ENCODE assay signal across 8 cellular contexts in the genomic region with DNA sequence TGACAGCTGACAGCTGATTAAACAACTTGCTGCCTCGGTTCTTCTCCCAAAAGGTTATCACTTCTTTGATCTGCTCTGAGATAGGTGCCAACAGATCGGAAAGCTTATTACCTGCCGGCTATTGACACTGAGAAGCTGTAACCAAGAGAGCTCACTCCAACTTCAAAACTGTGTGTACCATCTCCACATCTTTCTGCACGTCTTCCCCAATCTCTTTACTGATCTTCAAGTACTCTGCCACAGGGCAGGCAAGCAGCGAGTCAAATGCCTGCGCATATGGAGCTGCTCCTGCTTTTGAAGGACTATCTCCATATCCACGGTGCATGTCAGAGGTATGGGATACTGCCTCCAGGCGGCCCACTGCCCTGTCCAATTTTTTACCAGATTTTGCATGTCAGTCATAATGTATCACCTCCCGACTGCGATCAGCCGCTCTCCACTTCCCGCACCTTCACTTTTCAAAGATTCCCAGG. TPM values are rescaled to one million over a fixed set of nuclear protein-coding genes. Genes with fewer than 3 reads are reported as not detected.
DNase-seq lines count a peak whose midpoint lies in the region; ATAC-seq and TF ChIP-seq lines count a peak whose summit lies in the region.

No MANE protein-coding gene starts in this region.

- H3K36me3 Mint-ChIP-seq in T-helper 1 cell treated with Interleukin-12 subunit alpha and Interleukin-12 subunit beta and Interleukin-4 antibody, amounts not matched to agents 30 μg/mL and 1 μg/mL, for 36 hours (ENCODE audit: low read depth): peaks cover 18% of the 10 kb centered on the region

- 57 to 58% methylated on average over 12 of the region's 12 CpGs for WGBS in esophagus, 2 donors
- WGBS in psoas muscle, 3 donors: 54 to 60% (median 57%) methylated on average over 12 of the region's 12 CpGs

- peaks cover 15% of the 10 kb centered on the region for H3K27me3 Mint-ChIP-seq in T-helper 1 cell treated with Interleukin-12 subunit alpha and Interleukin-12 subunit beta and Interleukin-4 antibody, amounts not matched to agents 30 μg/mL and 1 μg/mL, for 36 hours (ENCODE audit: low read depth)

- no peaks in the 10 kb centered on the region for H3K36me3 ChIP-seq in MM.1S (replicated peaks; ENCODE audit: insufficient read depth, low read length)
- peaks cover 0 to 5% of the 10 kb centered on the region in 2 donors for H3K36me3 ChIP-seq in esophagus (ENCODE audit: control insufficient read depth in 2 of 2, insufficient read depth in 2 of 2, low read length in 1 of 2)
- peaks cover 3 to 28% of the 10 kb centered on the region in 2 donors for H3K36me3 ChIP-seq in psoas muscle (ENCODE audit: insufficient read depth in 1 of 2, low read depth in 1 of 2)

- DNase-seq in T-helper 1 cell (no peak), MM.1S (no peak), psoas muscle (no peak), DMS79 treated with DMSO at 0.1 percent for 48 hours (lab: John Stamatoyannopoulos, UW) (no peak)
- no peak for DNase-seq in stimulated activated naive CD4-positive, alpha-beta T cell treated with Interleukin-2 at 50 U/mL for 16 hours (lab: John Stamatoyannopoulos, UW)

- H3K4me2 ChIP-seq in MM.1S (ENCODE audit: low read depth, low read length): peak overlapping the region; percentile 78

- H3K27ac ChIP-seq in MM.1S (ENCODE audit: low read length) (no peak overlapping the region), esophagus (ENCODE audit: low read depth in 2 of 2, low read length in 1 of 2) (no peak overlapping the region), psoas muscle (peak overlapping the region; percentile 88)

- ATAC-seq in psoas muscle: peak in 3 of 4 donors; percentile 12 to 63 (median 29)
- ATAC-seq in HG02678 (IDR thresholded peaks at IDR 0.05; ENCODE audit: unreplicated experiment): no peak

- no peak overlapping the region; the same call in 1 of the 2 replicates for H3K9ac ChIP-seq in MM.1S (ENCODE audit: low read length)

- H3K4me3 Mint-ChIP-seq in T-helper 1 cell treated with Interleukin-12 subunit alpha and Interleukin-12 subunit beta and Interleukin-4 antibody, amounts not matched to agents 30 μg/mL and 1 μg/mL, for 36 hours: peak overlapping the region; percentile 36

- H3K79me2 ChIP-seq in MM.1S (ENCODE audit: low read length): no peaks in the 10 kb centered on the region

- H2AFZ ChIP-seq in MM.1S (ENCODE audit: low read length): peak overlapping the region; percentile 89

- TF ChIP-seq CTCF in MM.1S (IDR thresholded peaks at IDR 0.05; ENCODE audit: low read length): no peak
- no peak for TF ChIP-seq CTCF in psoas muscle (IDR thresholded peaks at IDR 0.05)

- intact Hi-C loops in psoas muscle (cut with DNase I): loop anchor here in 1 of 2 donors (5.0 kb wide), 1 partner anchor 41 kb away; the partner anchor contains the start of gene ZNF32

- H3K27me3 ChIP-seq in MM.1S (replicated peaks; ENCODE audit: insufficient read depth, low read length) (no peaks in the 10 kb centered on the region), esophagus (ENCODE audit: control insufficient read depth in 1 of 2, insufficient read depth in 2 of 2, low read length in 2 of 2) (no peaks in the 10 kb centered on the region), psoas muscle (ENCODE audit: insufficient read depth in 3 of 3, low read length in 2 of 3) (no peaks in the 10 kb centered on the region)

- no peaks in the 10 kb centered on the region for H3K9me3 ChIP-seq in MM.1S (replicated peaks; ENCODE audit: insufficient read depth, low read length)
- H3K9me3 ChIP-seq in esophagus (ENCODE audit: control insufficient read depth in 2 of 2, insufficient read depth in 1 of 2, low read depth in 1 of 2, low read length in 1 of 2): no peaks in the 10 kb centered on the region
- H3K9me3 ChIP-seq in psoas muscle: no peaks in the 10 kb centered on the region

- H3K9me2 ChIP-seq in MM.1S (replicated peaks; ENCODE audit: insufficient read depth, low read length): no peaks in the 10 kb centered on the region

- H3K27ac Mint-ChIP-seq in T-helper 1 cell treated with Interleukin-12 subunit alpha and Interleukin-12 subunit beta and Interleukin-4 antibody, amounts not matched to agents 30 μg/mL and 1 μg/mL, for 36 hours: no peak overlapping the region

- peaks cover 10% of the 10 kb centered on the region for H3K4me1 Mint-ChIP-seq in T-helper 1 cell treated with Interleukin-12 subunit alpha and Interleukin-12 subunit beta and Interleukin-4 antibody, amounts not matched to agents 30 μg/mL and 1 μg/mL, for 36 hours (ENCODE audit: low read depth)

- H3K4me3 ChIP-seq in MM.1S (ENCODE audit: low read length) (peak overlapping the region; percentile 70), esophagus (ENCODE audit: low read depth in 1 of 2, low read length in 2 of 2) (peak overlapping the region; percentile 70 to 94), psoas muscle (peak overlapping the region; percentile 90)

- no peaks in the 10 kb centered on the region for H4K20me1 ChIP-seq in MM.1S (ENCODE audit: insufficient read depth, low read length)

- H3K9me3 Mint-ChIP-seq in T-helper 1 cell treated with Interleukin-12 subunit alpha and Interleukin-12 subunit beta and Interleukin-4 antibody, amounts not matched to agents 30 μg/mL and 1 μg/mL, for 36 hours: peaks cover 29% of the 10 kb centered on the region

- no peaks in the 10 kb centered on the region for H3F3A ChIP-seq in MM.1S (ENCODE audit: insufficient read depth, low read length)

- peaks cover 9% of the 10 kb centered on the region; the same call in 1 of the 2 replicates for H3K4me1 ChIP-seq in MM.1S (ENCODE audit: low read length)
- H3K4me1 ChIP-seq in esophagus (ENCODE audit: control insufficient read depth in 2 of 2, insufficient read depth in 2 of 2, low read length in 1 of 2): peaks cover 0 to 10% of the 10 kb centered on the region in 2 donors
- no peaks in the 10 kb centered on the region for H3K4me1 ChIP-seq in psoas muscle

RNA-seq across cellular contexts. Expression of gene ZNF485, which starts 0.4 kb away (rescaled TPM):
- 1 to 10 TPM; 1.8 to 2.8 TPM for polyA plus RNA-seq in esophagus
- total RNA-seq in psoas muscle: 1 to 10 TPM; 3.4 to 6.4 (median 3.9) TPM
- polyA plus RNA-seq in psoas muscle: 1 to 10 TPM; 3.1 to 8.2 (median 7.0) TPM

RNA-seq across cellular contexts. Expression of gene ZNF239, which starts 31.5 kb away (rescaled TPM):
- polyA plus RNA-seq in esophagus (under 1 TPM; 0.61 to 0.72 TPM), psoas muscle (1 to 10 TPM; 3.2 to 8.3 (median 7.1) TPM)
- 1 to 10 TPM; 3.5 to 5.3 (median 4.2) TPM for total RNA-seq in psoas muscle

RNA-seq across cellular contexts. Expression of gene ZNF32, which starts 42.8 kb away (rescaled TPM):
- polyA plus RNA-seq in esophagus (10 to 100 TPM; 19.9 to 23.0 TPM), psoas muscle (100 to 1,000 TPM in 1 of 3 donors, 10 to 100 TPM in 2; 69.9 to 145 (median 75.9) TPM)
- total RNA-seq in psoas muscle: 10 to 100 TPM; 46.5 to 55.5 (median 50.5) TPM
